ENCODE assay signal across 1 cellular context in the genomic region with DNA sequence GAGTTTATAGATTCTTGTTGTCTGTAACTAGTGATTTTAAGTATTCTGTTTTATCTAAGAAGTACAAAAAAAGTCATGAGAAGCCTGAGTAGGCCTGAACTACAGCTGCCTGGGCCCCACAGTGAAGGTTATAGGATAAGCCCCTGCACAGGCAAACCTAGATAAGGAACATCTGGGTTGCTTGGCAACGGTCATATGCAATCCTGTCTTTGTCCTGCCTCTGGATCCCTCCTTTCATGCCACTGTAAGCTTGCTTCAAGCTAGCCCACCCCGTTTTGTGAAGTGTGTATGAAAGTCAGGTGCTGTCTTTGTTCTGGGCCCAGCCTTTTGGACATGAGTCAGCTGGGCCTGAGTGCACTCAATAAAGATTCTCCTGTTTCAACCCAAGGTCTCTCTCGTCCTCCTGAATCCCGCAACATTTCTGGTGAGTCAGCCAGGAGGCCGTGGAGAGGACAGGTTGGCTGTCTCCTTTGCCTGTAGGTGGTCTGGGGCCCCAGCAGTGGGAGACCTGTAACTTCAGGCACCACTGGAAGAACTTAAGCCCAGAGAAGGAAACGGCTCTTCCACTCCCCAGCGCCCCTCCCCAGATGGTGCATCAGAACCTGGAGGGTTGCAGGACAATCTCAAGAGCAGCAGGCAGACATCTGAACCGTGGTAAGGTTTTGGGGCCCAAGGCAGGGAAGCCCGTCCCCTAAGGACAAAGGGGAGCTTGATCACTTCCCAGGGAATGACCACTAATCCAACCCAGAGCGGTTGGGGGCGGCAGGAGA.
A peak's percentile ranks its signal among the peaks of the same experiment; 100 is the strongest.
TF ChIP-seq lines count a peak whose summit lies in the region.

No MANE protein-coding gene starts in this region.

TF ChIP-seq in H1, 55 proteins besides CTCF, POLR2A, EP300 and RAD21:
- TF ChIP-seq HDAC6 (IDR thresholded peaks at IDR 0.05; ENCODE audit: low read depth, low read length) (no peak), ASH2L (IDR thresholded peaks at IDR 0.05; ENCODE audit: low read length) (peak; percentile 17)
